ENCODE assay signal across 2 cellular contexts in the genomic region with DNA sequence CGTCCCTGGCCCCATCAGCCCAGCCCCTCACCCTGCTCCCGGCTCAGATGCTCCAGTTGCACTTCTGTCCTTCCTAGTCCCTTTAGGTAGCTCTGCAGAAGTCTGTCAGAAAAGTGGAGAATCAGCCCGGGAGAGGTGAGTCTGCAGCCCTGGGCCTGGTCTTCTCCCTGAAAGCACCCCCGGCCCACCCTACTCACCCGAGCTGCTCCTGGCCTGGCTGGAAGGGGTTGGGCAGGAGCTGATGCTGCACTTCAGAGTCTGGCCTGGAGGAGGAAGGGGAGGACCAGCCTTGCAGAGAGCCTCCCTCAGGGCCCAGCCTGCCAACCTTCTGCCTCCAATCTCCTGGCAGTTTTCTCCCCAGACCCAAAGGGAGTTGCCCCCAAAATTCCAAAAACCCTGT.
TF ChIP-seq lines count a peak whose summit lies in the region.

No MANE protein-coding gene starts in this region.

TF ChIP-seq in GM23338, 12 proteins besides CTCF, POLR2A, EP300 and RAD21:
- TF ChIP-seq ZNF114 (CRISPR knock-in tag; IDR thresholded peaks at IDR 0.05) (no peak), STAT1 (IDR thresholded peaks at IDR 0.05; ENCODE audit: unreplicated experiment) (no peak), NANOG (IDR thresholded peaks at IDR 0.05; ENCODE audit: borderline replicate concordance) (no peak), POLR2AphosphoS5 (IDR thresholded peaks at IDR 0.05; ENCODE audit: low read depth) (no peak), EZH2 (IDR thresholded peaks at IDR 0.05; ENCODE audit: low read depth, unreplicated experiment) (no peak), EZH2phosphoT487 (IDR thresholded peaks at IDR 0.05; ENCODE audit: unreplicated experiment) (no peak), JUNB (IDR thresholded peaks at IDR 0.05; ENCODE audit: unreplicated experiment) (no peak), CREB1 (CRISPR knock-in tag; IDR thresholded peaks at IDR 0.05; ENCODE audit: low read depth) (no peak)
- TF ChIP-seq, protein P1, sequence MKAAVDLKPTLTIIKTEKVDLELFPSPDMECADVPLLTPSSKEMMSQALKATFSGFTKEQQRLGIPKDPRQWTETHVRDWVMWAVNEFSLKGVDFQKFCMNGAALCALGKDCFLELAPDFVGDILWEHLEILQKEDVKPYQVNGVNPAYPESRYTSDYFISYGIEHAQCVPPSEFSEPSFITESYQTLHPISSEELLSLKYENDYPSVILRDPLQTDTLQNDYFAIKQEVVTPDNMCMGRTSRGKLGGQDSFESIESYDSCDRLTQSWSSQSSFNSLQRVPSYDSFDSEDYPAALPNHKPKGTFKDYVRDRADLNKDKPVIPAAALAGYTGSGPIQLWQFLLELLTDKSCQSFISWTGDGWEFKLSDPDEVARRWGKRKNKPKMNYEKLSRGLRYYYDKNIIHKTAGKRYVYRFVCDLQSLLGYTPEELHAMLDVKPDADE (IDR thresholded peaks at IDR 0.05): no peak
- TF ChIP-seq, protein P2, sequence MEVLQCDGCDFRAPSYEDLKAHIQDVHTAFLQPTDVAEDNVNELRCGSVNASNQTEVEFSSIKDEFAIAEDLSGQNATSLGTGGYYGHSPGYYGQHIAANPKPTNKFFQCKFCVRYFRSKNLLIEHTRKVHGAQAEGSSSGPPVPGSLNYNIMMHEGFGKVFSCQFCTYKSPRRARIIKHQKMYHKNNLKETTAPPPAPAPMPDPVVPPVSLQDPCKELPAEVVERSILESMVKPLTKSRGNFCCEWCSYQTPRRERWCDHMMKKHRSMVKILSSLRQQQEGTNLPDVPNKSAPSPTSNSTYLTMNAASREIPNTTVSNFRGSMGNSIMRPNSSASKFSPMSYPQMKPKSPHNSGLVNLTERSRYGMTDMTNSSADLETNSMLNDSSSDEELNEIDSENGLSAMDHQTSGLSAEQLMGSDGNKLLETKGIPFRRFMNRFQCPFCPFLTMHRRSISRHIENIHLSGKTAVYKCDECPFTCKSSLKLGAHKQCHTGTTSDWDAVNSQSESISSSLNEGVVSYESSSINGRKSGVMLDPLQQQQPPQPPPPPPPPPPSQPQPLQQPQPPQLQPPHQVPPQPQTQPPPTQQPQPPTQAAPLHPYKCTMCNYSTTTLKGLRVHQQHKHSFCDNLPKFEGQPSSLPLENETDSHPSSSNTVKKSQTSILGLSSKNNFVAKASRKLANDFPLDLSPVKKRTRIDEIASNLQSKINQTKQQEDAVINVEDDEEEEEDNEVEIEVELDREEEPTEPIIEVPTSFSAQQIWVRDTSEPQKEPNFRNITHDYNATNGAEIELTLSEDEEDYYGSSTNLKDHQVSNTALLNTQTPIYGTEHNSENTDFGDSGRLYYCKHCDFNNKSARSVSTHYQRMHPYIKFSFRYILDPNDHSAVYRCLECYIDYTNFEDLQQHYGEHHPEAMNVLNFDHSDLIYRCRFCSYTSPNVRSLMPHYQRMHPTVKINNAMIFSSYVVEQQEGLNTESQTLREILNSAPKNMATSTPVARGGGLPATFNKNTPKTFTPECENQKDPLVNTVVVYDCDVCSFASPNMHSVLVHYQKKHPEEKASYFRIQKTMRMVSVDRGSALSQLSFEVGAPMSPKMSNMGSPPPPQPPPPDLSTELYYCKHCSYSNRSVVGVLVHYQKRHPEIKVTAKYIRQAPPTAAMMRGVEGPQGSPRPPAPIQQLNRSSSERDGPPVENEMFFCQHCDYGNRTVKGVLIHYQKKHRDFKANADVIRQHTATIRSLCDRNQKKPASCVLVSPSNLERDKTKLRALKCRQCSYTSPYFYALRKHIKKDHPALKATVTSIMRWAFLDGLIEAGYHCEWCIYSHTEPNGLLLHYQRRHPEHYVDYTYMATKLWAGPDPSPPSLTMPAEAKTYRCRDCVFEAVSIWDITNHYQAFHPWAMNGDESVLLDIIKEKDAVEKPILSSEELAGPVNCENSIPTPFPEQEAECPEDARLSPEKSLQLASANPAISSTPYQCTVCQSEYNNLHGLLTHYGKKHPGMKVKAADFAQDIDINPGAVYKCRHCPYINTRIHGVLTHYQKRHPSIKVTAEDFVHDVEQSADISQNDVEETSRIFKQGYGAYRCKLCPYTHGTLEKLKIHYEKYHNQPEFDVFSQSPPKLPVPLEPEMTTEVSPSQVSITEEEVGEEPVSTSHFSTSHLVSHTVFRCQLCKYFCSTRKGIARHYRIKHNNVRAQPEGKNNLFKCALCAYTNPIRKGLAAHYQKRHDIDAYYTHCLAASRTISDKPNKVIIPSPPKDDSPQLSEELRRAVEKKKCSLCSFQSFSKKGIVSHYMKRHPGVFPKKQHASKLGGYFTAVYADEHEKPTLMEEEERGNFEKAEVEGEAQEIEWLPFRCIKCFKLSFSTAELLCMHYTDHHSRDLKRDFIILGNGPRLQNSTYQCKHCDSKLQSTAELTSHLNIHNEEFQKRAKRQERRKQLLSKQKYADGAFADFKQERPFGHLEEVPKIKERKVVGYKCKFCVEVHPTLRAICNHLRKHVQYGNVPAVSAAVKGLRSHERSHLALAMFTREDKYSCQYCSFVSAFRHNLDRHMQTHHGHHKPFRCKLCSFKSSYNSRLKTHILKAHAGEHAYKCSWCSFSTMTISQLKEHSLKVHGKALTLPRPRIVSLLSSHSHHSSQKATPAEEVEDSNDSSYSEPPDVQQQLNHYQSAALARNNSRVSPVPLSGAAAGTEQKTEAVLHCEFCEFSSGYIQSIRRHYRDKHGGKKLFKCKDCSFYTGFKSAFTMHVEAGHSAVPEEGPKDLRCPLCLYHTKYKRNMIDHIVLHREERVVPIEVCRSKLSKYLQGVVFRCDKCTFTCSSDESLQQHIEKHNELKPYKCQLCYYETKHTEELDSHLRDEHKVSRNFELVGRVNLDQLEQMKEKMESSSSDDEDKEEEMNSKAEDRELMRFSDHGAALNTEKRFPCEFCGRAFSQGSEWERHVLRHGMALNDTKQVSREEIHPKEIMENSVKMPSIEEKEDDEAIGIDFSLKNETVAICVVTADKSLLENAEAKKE (CRISPR knock-in tag; IDR thresholded peaks at IDR 0.05): no peak

TF ChIP-seq in H1, 55 proteins besides CTCF, POLR2A, EP300 and RAD21:
- TF ChIP-seq BRCA1 (IDR thresholded peaks at IDR 0.05; ENCODE audit: low read depth, low read length) (no peak), GABPA (IDR thresholded peaks at IDR 0.05; ENCODE audit: borderline replicate concordance, insufficient read depth, low read length) (no peak), CREB1 (IDR thresholded peaks at IDR 0.05) (no peak), SIX5 (IDR thresholded peaks at IDR 0.05; ENCODE audit: low read depth, low read length) (no peak), NRF1 (IDR thresholded peaks at IDR 0.05; ENCODE audit: low read depth, low read length) (no peak), CEBPB (IDR thresholded peaks at IDR 0.05; ENCODE audit: low read depth, low read length) (no peak), SP4 (IDR thresholded peaks at IDR 0.05; ENCODE audit: low read length) (no peak)
